Comparison of ENCODE assay signal across 20 cellular contexts in the genomic region with DNA sequence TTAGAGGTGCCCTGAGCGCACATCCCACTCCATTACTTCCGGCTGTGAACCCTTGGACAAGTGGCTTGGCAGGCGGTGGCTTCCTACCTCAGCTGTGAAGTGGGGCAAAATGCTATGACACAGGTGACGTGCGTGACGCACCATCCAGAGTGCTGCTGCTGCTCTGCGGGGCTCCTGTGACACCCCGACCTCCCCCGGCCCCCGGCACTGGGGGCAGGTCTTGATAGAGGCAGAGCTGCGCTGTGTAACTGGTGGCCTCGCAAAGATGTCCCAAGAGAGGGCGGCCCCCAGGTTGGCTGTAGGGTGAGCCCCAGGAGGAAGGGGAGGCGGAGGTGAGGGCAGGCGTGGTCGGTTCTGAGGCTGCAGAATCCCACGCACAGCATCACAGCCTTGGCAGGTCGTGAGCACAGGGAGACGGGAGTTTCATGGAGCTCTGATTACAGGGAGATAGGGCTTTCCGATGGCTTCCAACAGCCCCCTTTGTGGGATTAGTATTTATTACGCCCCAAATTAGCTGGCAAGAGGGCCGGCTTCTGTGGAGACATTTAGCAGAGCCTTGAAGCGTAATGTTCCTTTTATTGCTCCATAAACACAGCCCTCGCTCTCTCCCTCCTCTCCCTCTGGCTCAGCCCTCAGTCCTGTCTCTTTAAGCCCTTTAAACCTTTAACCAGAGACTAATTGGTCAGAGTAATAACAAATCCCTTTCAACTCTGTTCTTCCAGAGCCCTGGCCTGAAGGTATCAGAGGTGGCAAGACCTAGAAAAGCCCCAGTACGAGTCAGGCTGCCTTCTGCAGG.
"Had no signal": no experiment of that assay in that cellular context is flagged by ENCODE, and none has a peak within 500 bp of the region (broad histone marks: within the 10 kb centered on the region; RNA-seq: fewer than 3 reads in every experiment).

No MANE protein-coding gene starts in this region.

- DNase-seq: activated CD4-positive, alpha-beta memory T cell treated with anti-CD3 and anti-CD28 coated beads, Interleukin-2, amount 10 ng/mL, durations not matched to agents 7 days and 5 days; activated CD4-positive, alpha-beta T cell treated with anti-CD3 and anti-CD28 coated beads for 48 hours; activated CD4-positive, CD25-positive, alpha-beta regulatory T cell; activated CD8-positive, alpha-beta memory T cell treated with anti-CD3 and anti-CD28 coated beads, Interleukin-2, amount 10 ng/mL, durations not matched to agents 7 days and 5 days; activated naive CD8-positive, alpha-beta T cell treated with anti-CD3 and anti-CD28 coated beads, Interleukin-2, amount 10 ng/mL, durations not matched to agents 7 days and 5 days; caudate nucleus; dorsolateral prefrontal cortex; hypothalamus; left ventricle myocardium superior; naive thymus-derived CD4-positive, alpha-beta T cell; retina; stimulated activated CD4-positive, alpha-beta T cell treated with anti-CD3 and anti-CD28 coated beads, Interleukin-15, amount 100 ng/mL, for 24 hours; stimulated activated CD4-positive, alpha-beta T cell treated with anti-CD3 and anti-CD28 coated beads, Interleukin-2, amount 100 ng/mL, for 48 hours; stimulated activated naive CD8-positive, alpha-beta T cell treated with anti-CD3 and anti-CD28 coated beads, Interleukin-15, amount 100 ng/mL, for 72 hours; T-cell; transverse colon had no signal

- H3K27ac ChIP-seq: dorsolateral prefrontal cortex, suprapubic skin, transverse colon, vagina had no signal

- FAIRE-seq: colon had no signal

- H3K27ac Mint-ChIP-seq: activated CD4-positive, alpha-beta memory T cell treated with anti-CD3 and anti-CD28 coated beads, Interleukin-2, amount 10 ng/mL, durations not matched to agents 7 days and 5 days; activated CD8-positive, alpha-beta memory T cell treated with anti-CD3 and anti-CD28 coated beads, Interleukin-2, amount 10 ng/mL, durations not matched to agents 7 days and 5 days; activated naive CD8-positive, alpha-beta T cell treated with anti-CD3 and anti-CD28 coated beads, Interleukin-2, amount 10 ng/mL, durations not matched to agents 7 days and 5 days; brain; naive thymus-derived CD4-positive, alpha-beta T cell; T-cell had no signal

- H3K4me3 Mint-ChIP-seq: activated CD4-positive, alpha-beta memory T cell treated with anti-CD3 and anti-CD28 coated beads, Interleukin-2, amount 10 ng/mL, durations not matched to agents 7 days and 5 days; activated CD8-positive, alpha-beta memory T cell treated with anti-CD3 and anti-CD28 coated beads, Interleukin-2, amount 10 ng/mL, durations not matched to agents 7 days and 5 days; activated naive CD8-positive, alpha-beta T cell treated with anti-CD3 and anti-CD28 coated beads, Interleukin-2, amount 10 ng/mL, durations not matched to agents 7 days and 5 days; naive thymus-derived CD4-positive, alpha-beta T cell; stimulated activated naive CD8-positive, alpha-beta T cell treated with anti-CD3 and anti-CD28 coated beads, Interleukin-15, amount 100 ng/mL, for 72 hours; T-cell had no signal

- H3K4me3 ChIP-seq: dorsolateral prefrontal cortex, suprapubic skin, transverse colon, vagina had no signal

- H3K9me3 Mint-ChIP-seq: activated CD4-positive, alpha-beta memory T cell treated with anti-CD3 and anti-CD28 coated beads, Interleukin-2, amount 10 ng/mL, durations not matched to agents 7 days and 5 days; activated naive CD8-positive, alpha-beta T cell treated with anti-CD3 and anti-CD28 coated beads, Interleukin-2, amount 10 ng/mL, durations not matched to agents 7 days and 5 days; stimulated activated naive CD8-positive, alpha-beta T cell treated with anti-CD3 and anti-CD28 coated beads, Interleukin-15, amount 100 ng/mL, for 72 hours had no signal

- ATAC-seq: activated CD8-positive, alpha-beta memory T cell treated with anti-CD3 and anti-CD28 coated beads, Interleukin-2, amount 10 ng/mL, durations not matched to agents 7 days and 5 days; naive thymus-derived CD4-positive, alpha-beta T cell; T-cell had no signal

- H3K36me3 Mint-ChIP-seq: activated CD8-positive, alpha-beta memory T cell treated with anti-CD3 and anti-CD28 coated beads, Interleukin-2, amount 10 ng/mL, durations not matched to agents 7 days and 5 days; activated naive CD8-positive, alpha-beta T cell treated with anti-CD3 and anti-CD28 coated beads, Interleukin-2, amount 10 ng/mL, durations not matched to agents 7 days and 5 days; brain; naive thymus-derived CD4-positive, alpha-beta T cell; T-cell had no signal

- H3K9me3 ChIP-seq: suprapubic skin, transverse colon, vagina had no signal

- H3K36me3 ChIP-seq: suprapubic skin, transverse colon, vagina had no signal

- H3K4me1 ChIP-seq: suprapubic skin, transverse colon, vagina had no signal
